Comparison of ENCODE assay signal across 9 cellular contexts in genomic region chr14:53894456-53894855, GRCh38.
A peak's percentile ranks its signal among the peaks of the same experiment; 100 is the strongest.
DNase-seq lines count a peak whose midpoint lies in the region; ATAC-seq and TF ChIP-seq lines count a peak whose summit lies in the region.
"Had no signal": no experiment of that assay in that cellular context is flagged by ENCODE, and none has a peak within 500 bp of the region (broad histone marks: within the 10 kb centered on the region; RNA-seq: fewer than 3 reads in every experiment).

No MANE protein-coding gene starts in this region.

- POLR2A ChIA-PET in RWPE1 (lab: Yijun Ruan, JAX; ENCODE audit: low non-redundant PET): interaction anchor here (0.6 kb wide), 1 partner anchor 84 kb away, joined by 3 read pairs; no protein-coding TSS in a partner anchor

- ATAC-seq in GM18511 (IDR thresholded peaks at IDR 0.05; ENCODE audit: unreplicated experiment) (peak; percentile 84), HG02588 (IDR thresholded peaks at IDR 0.05; ENCODE audit: unreplicated experiment) (peak; percentile 85), HG03139 (IDR thresholded peaks at IDR 0.05; ENCODE audit: unreplicated experiment) (no peak), Right ventricle myocardium superior (ENCODE audit: poor library complexity) (no peak)

- H3K9me3 Mint-ChIP-seq in nephron progenitor cell: no peaks in the 10 kb centered on the region

- no peaks in the 10 kb centered on the region for H3K36me3 Mint-ChIP-seq in nephron progenitor cell (ENCODE audit: low read depth)

- peaks cover 21% of the 10 kb centered on the region for H3K4me1 Mint-ChIP-seq in nephron progenitor cell

- H3K4me3 Mint-ChIP-seq in nephron progenitor cell: no peak overlapping the region

- TF ChIP-seq EP300 in transverse colon (IDR thresholded peaks at IDR 0.05; ENCODE audit: low read depth): no peak

- in situ Hi-C loops in transverse colon (cut with MboI; ENCODE audit: low pct_ligation_motif_present in 1 of 4, low pct_unique_long_range_greater_than_20kb in 1 of 4, low sequenced_read_pairs in 3 of 4): no loop called here

- H3K27ac ChIP-seq in RWPE1 (no peak overlapping the region), transverse colon (peak overlapping the region in 1 of 4 donors; percentile 0)

- intact Hi-C loops in Right ventricle myocardium superior (cut with DNase I) (no loop called here), transverse colon (cut with DNase I; ENCODE audit: low total_unique reads) (no loop called here)

- TF ChIP-seq CTCF in RWPE1 (conservative IDR thresholded peaks at IDR 0.05; ENCODE audit: low read depth) (no peak), nephron progenitor cell (IDR thresholded peaks at IDR 0.05) (no peak), transverse colon (IDR thresholded peaks at IDR 0.05) (no peak)

- peaks cover 0 to 4% (median 1%) of the 10 kb centered on the region in 4 donors for H3K4me1 ChIP-seq in transverse colon

- peaks cover 13% of the 10 kb centered on the region for H3K27me3 Mint-ChIP-seq in nephron progenitor cell (ENCODE audit: low read depth, poor library complexity)

- H3K27me3 ChIP-seq in transverse colon: no peaks in the 10 kb centered on the region

- H3K36me3 ChIP-seq in transverse colon: no peaks in the 10 kb centered on the region

- peak overlapping the region; percentile 87 for H3K27ac Mint-ChIP-seq in nephron progenitor cell

- DNase-seq in RWPE1 (ENCODE audit: low spot score) (peak; percentile 21), nephron progenitor cell (no peak), NCI-H446 (lab: John Stamatoyannopoulos, UW) (no peak), Right ventricle myocardium superior (no peak), transverse colon (no peak)
- DNase-seq: hypothalamus had no signal

- 23 to 44% methylated on average over 2 of the region's 2 CpGs for WGBS in transverse colon (ENCODE audit: low coverage in 1 of 2), 2 donors

- CTCF ChIA-PET in RWPE1 (lab: Yijun Ruan, JAX): interaction anchor here (0.5 kb wide), 1 partner anchor 41 kb away, joined by 3 read pairs; no protein-coding TSS in a partner anchor

- H3K4me3 ChIP-seq in transverse colon: no peak overlapping the region

- no peaks in the 10 kb centered on the region for H3K9me3 ChIP-seq in transverse colon

- no peak for TF ChIP-seq POLR2A in transverse colon (IDR thresholded peaks at IDR 0.05)

Comparison
In these comparisons a context has a peak if more than half of its experiments do, and no peak if none do; other contexts are left out.
1. ATAC-seq: peak in GM18511 (single experiment) and HG02588 (single experiment); none in HG03139 (single experiment) and Right ventricle myocardium superior (single experiment).